17 cellular contexts compared by ENCODE assay signal in genomic region chr9:91085499-91086291, GRCh38.
DNase-seq lines count a peak whose midpoint lies in the region; TF ChIP-seq lines count a peak whose summit lies in the region.
"Had no signal": no experiment of that assay in that cellular context is flagged by ENCODE, and none has a peak within 500 bp of the region (broad histone marks: within the 10 kb centered on the region; RNA-seq: fewer than 3 reads in every experiment).

No MANE protein-coding gene starts in this region.

- H3K9me3 ChIP-seq in BLaER1 treated with 17β-estradiol and CSF1 and Interleukin-3, amounts not matched to agents 10 nM and 100 nM (replicated peaks in 1 of 11), result peaks cover 0 to 35% (median 18%) of the 10 kb centered on the region in 11 experiments; a peak in 12 of 22 replicates
- no peaks in the 10 kb centered on the region for H3K9me3 ChIP-seq in CD8-positive, alpha-beta memory T cell (ENCODE audit: low read length)
- H3K9me3 ChIP-seq: Caco-2 had no signal

- in situ Hi-C loops in KBM-7 (cut with MboI; ENCODE audit: low pct_unique_long_range_greater_than_20kb, low sequenced_read_pairs), result no loop called here

- DNase-seq in KBM-7 (peak; percentile 68), SKM-1 (lab: John Stamatoyannopoulos, UW; ENCODE audit: unreplicated experiment) (peak; percentile 60), epithelial cell of esophagus (ENCODE audit: low read depth) (peak; percentile 47), SHP77 treated with DMSO at 0.1 percent for 48 hours (lab: John Stamatoyannopoulos, UW) (no peak), HPDE6-E6E7 (ENCODE audit: extremely low spot score) (no peak), nucleus accumbens (lab: John Stamatoyannopoulos, UW) (no peak)
- DNase-seq in CD8-positive, alpha-beta memory T cell, result no peak
- DNase-seq: activated CD4-positive, CD25-positive, alpha-beta regulatory T cell treated with anti-CD3 and anti-CD28 coated beads, Interleukin-2, amount 50 U/mL, for 72 hours; Caco-2; dorsolateral prefrontal cortex; NCI-H1048; NCI-H2171 treated with DMSO at 0.1 percent for 48 hours; NCI-H82; stimulated activated CD4-positive, alpha-beta T cell treated with anti-CD3 and anti-CD28 coated beads, Interleukin-2, amount 100 ng/mL, for 24 hours; T-cell had no signal

- TF ChIP-seq CTCF in epithelial cell of esophagus (IDR thresholded peaks at IDR 0.05; ENCODE audit: insufficient read depth, low read depth, low read length, missing control alignments), result no peak

- H3K9me3 Mint-ChIP-seq in CD8-positive, alpha-beta memory T cell, result no peaks in the 10 kb centered on the region
- H3K9me3 Mint-ChIP-seq: T-cell had no signal

- H4K20me1 ChIP-seq in BLaER1 treated with 17β-estradiol and CSF1 and Interleukin-3, amounts not matched to agents 10 nM and 100 nM, result no peaks in the 10 kb centered on the region

- H3K36me3 Mint-ChIP-seq in CD8-positive, alpha-beta memory T cell, result no peaks in the 10 kb centered on the region
- H3K36me3 Mint-ChIP-seq: T-cell had no signal

- no peak overlapping the region for H3K4me3 ChIP-seq in BLaER1 treated with 17β-estradiol and CSF1 and Interleukin-3, amounts not matched to agents 10 nM and 100 nM
- no peak overlapping the region for H3K4me3 ChIP-seq in epithelial cell of esophagus (ENCODE audit: low read length)
- H3K4me3 ChIP-seq in CD8-positive, alpha-beta memory T cell (ENCODE audit: low read length), result no peak overlapping the region
- H3K4me3 ChIP-seq: dorsolateral prefrontal cortex had no signal

- H3K27ac ChIP-seq in BLaER1 treated with 17β-estradiol and CSF1 and Interleukin-3, amounts not matched to agents 10 nM and 100 nM, result peak overlapping the region in 10 of 11 experiments; percentile 6 to 67 (median 44); a peak in 14 of 22 replicates
- no peak overlapping the region for H3K27ac ChIP-seq in CD8-positive, alpha-beta memory T cell (ENCODE audit: low read depth, low read length)
- H3K27ac ChIP-seq: dorsolateral prefrontal cortex, parathyroid adenoma had no signal

- POLR2A ChIA-PET in CD8-positive, alpha-beta memory T cell (lab: Charles Lee), result no interaction called here

- CTCF ChIA-PET in CD8-positive, alpha-beta memory T cell (lab: Charles Lee), result no interaction called here

- no peaks in the 10 kb centered on the region for H3K27me3 ChIP-seq in BLaER1 treated with 17β-estradiol and CSF1 and Interleukin-3, amounts not matched to agents 10 nM and 100 nM
- H3K27me3 ChIP-seq in CD8-positive, alpha-beta memory T cell (ENCODE audit: insufficient read depth, low read length, poor library complexity, severe bottlenecking), result no peaks in the 10 kb centered on the region
- H3K27me3 ChIP-seq: dorsolateral prefrontal cortex had no signal

- peaks cover 0 to 6% (median 0%) of the 10 kb centered on the region in 3 donors for H3K4me1 Mint-ChIP-seq in CD8-positive, alpha-beta memory T cell
- H3K4me1 Mint-ChIP-seq: T-cell had no signal

- no peak overlapping the region for H3K27ac Mint-ChIP-seq in CD8-positive, alpha-beta memory T cell
- H3K27ac Mint-ChIP-seq: T-cell had no signal

- peaks cover 5 to 34% (median 15%) of the 10 kb centered on the region in 10 experiments; a peak in 18 of 20 replicates for H3K4me1 ChIP-seq in BLaER1 treated with 17β-estradiol and CSF1 and Interleukin-3, amounts not matched to agents 10 nM and 100 nM
- no peaks in the 10 kb centered on the region for H3K4me1 ChIP-seq in CD8-positive, alpha-beta memory T cell (ENCODE audit: insufficient read depth, low read length)
- H3K4me1 ChIP-seq: Caco-2, parathyroid adenoma had no signal

- H3K36me3 ChIP-seq in BLaER1 treated with 17β-estradiol and CSF1 and Interleukin-3, amounts not matched to agents 10 nM and 100 nM, result no peaks in the 10 kb centered on the region
- no peaks in the 10 kb centered on the region for H3K36me3 ChIP-seq in CD8-positive, alpha-beta memory T cell (ENCODE audit: insufficient read depth, low read length)

- peak overlapping the region in 3 of 11 experiments; percentile 3 to 22 (median 16); a peak in 3 of 22 replicates for H3K9ac ChIP-seq in BLaER1 treated with 17β-estradiol and CSF1 and Interleukin-3, amounts not matched to agents 10 nM and 100 nM
- H3K9ac ChIP-seq: parathyroid adenoma had no signal

- H3K4me2 ChIP-seq in BLaER1 treated with 17β-estradiol and CSF1 and Interleukin-3, amounts not matched to agents 10 nM and 100 nM, result peak overlapping the region in 6 of 11 experiments; percentile 4 to 64 (median 28); a peak in 9 of 22 replicates

- no peak overlapping the region for H3K4me3 Mint-ChIP-seq in CD8-positive, alpha-beta memory T cell
- H3K4me3 Mint-ChIP-seq: T-cell had no signal

- H3K27me3 Mint-ChIP-seq in CD8-positive, alpha-beta memory T cell, result peaks cover 0 to 2% of the 10 kb centered on the region in 2 donors

Comparison
In these comparisons a context has a peak if more than half of its experiments do, and no peak if none do; other contexts are left out.
1. DNase-seq: peak in KBM-7 (single experiment), SKM-1 (single experiment) and epithelial cell of esophagus (single experiment); none in SHP77 treated with DMSO at 0.1 percent for 48 hours (single experiment), HPDE6-E6E7 (single experiment), nucleus accumbens (0 of 56) and CD8-positive, alpha-beta memory T cell (0 of 5).